In genomic region chr6:114382401-114382800, GRCh38 we compare ENCODE assay signal across 31 cellular contexts. TPM values are rescaled to one million over a fixed set of nuclear protein-coding genes. Genes with fewer than 3 reads are reported as not detected.
"Had no signal": no experiment of that assay in that cellular context is flagged by ENCODE, and none has a peak within 500 bp of the region (broad histone marks: within the 10 kb centered on the region; RNA-seq: fewer than 3 reads in every experiment).

No MANE protein-coding gene starts in this region.

- DNase-seq: activated B cell treated with CpG ODN at 0.5 μM for 24 hours; activated CD4-positive, alpha-beta memory T cell treated with anti-CD3 and anti-CD28 coated beads for 36 hours; activated CD4-positive, alpha-beta T cell treated with anti-CD3 and anti-CD28 coated beads for 4 hours; activated CD4-positive, alpha-beta T cell treated with anti-CD3 and anti-CD28 coated beads, Interleukin-2, amount 10 ng/mL, durations not matched to agents 24 days and 14 days; activated CD4-positive, alpha-beta T cell treated with anti-CD3 and anti-CD28 coated beads, Interleukin-2, amount 50 U/mL, for 1 hour; activated CD4-positive, alpha-beta T cell treated with anti-CD3 and anti-CD28 coated beads, Interleukin-2, amount 50 U/mL, for 4 hours; activated CD4-positive, CD25-positive, alpha-beta regulatory T cell treated with anti-CD3 and anti-CD28 coated beads, Interleukin-2, amount 50 U/mL, for 72 hours; activated CD8-positive, alpha-beta memory T cell treated with anti-CD3 and anti-CD28 coated beads, Interleukin-2, amount 50 U/mL, for 4 hours; activated CD8-positive, alpha-beta T cell treated with anti-CD3 and anti-CD28 coated beads for 36 hours; activated effector memory CD4-positive, alpha-beta T cell treated with Interleukin-2 at 50 U/mL for 16 hours; activated gamma-delta T cell; activated naive CD4-positive, alpha-beta T cell treated with anti-CD3 and anti-CD28 coated beads, Interleukin-2, amount 10 ng/mL, durations not matched to agents 7 days and 5 days; activated naive CD4-positive, alpha-beta T cell treated with Interleukin-2 at 50 U/mL for 16 hours; activated naive CD8-positive, alpha-beta T cell treated with anti-CD3 and anti-CD28 coated beads, Interleukin-2, amount 10 ng/mL, durations not matched to agents 7 days and 5 days; activated naive CD8-positive, alpha-beta T cell treated with anti-CD3 and anti-CD28 coated beads, Interleukin-2, amount 50 U/mL, for 24 hours; activated T-cell treated with anti-CD3 and anti-CD28 coated beads, Interleukin-2, amount 50 U/mL, for 24 hours; activated T-cell treated with anti-CD3 and anti-CD28 coated beads, Interleukin-2, amount 50 U/mL, for 48 hours; central memory CD4-positive, alpha-beta T cell; T-helper 1 cell; T-helper 2 cell; T-helper 9 cell had no signal

- H3K4me1 Mint-ChIP-seq: activated B cell treated with CpG ODN at 0.5 μM for 24 hours; activated CD4-positive, alpha-beta T cell treated with anti-CD3 and anti-CD28 coated beads, Interleukin-2, amount 10 ng/mL, durations not matched to agents 24 days and 14 days; activated naive CD4-positive, alpha-beta T cell treated with anti-CD3 and anti-CD28 coated beads, Interleukin-2, amount 10 ng/mL, durations not matched to agents 7 days and 5 days; activated naive CD4-positive, alpha-beta T cell treated with anti-CD3 and anti-CD28 coated beads, Interleukin-2, amount 50 U/mL, for 24 hours; activated naive CD8-positive, alpha-beta T cell treated with anti-CD3 and anti-CD28 coated beads, Interleukin-2, amount 10 ng/mL, durations not matched to agents 7 days and 5 days; activated naive CD8-positive, alpha-beta T cell treated with anti-CD3 and anti-CD28 coated beads, Interleukin-2, amount 50 U/mL, for 24 hours; brain had no signal

- H3K4me1 ChIP-seq: ascending aorta had no signal

- H3K4me3 ChIP-seq: ascending aorta had no signal

- H3K9me3 Mint-ChIP-seq: activated B cell treated with CpG ODN at 0.5 μM for 24 hours; activated CD4-positive, alpha-beta memory T cell treated with anti-CD3 and anti-CD28 coated beads for 36 hours; activated CD4-positive, alpha-beta T cell treated with anti-CD3 and anti-CD28 coated beads, Interleukin-2, amount 10 ng/mL, durations not matched to agents 24 days and 14 days; activated CD8-positive, alpha-beta T cell treated with anti-CD3 and anti-CD28 coated beads for 36 hours; activated naive CD4-positive, alpha-beta T cell treated with anti-CD3 and anti-CD28 coated beads, Interleukin-2, amount 10 ng/mL, durations not matched to agents 7 days and 5 days; activated naive CD4-positive, alpha-beta T cell treated with anti-CD3 and anti-CD28 coated beads, Interleukin-2, amount 50 U/mL, for 24 hours; activated naive CD8-positive, alpha-beta T cell treated with anti-CD3 and anti-CD28 coated beads, Interleukin-2, amount 10 ng/mL, durations not matched to agents 7 days and 5 days; activated T-cell treated with anti-CD3 and anti-CD28 coated beads, Interleukin-2, amount 50 U/mL, for 24 hours; activated T-helper 2 cell treated with anti-CD3 and anti-CD28 coated beads, Interferon-gamma antibody, Interleukin-2, Interleukin-4, amounts not matched to agents 10 μg/mL and 5 μg/mL and 100 μg/mL, durations not matched to agents 14 hours and 24 hours and 36 hours; brain; T-helper 1 cell treated with Interleukin-12 subunit alpha and Interleukin-12 subunit beta and Interleukin-4 antibody, amounts not matched to agents 30 μg/mL and 1 μg/mL, for 36 hours; T-helper 2 cell treated with Interferon-gamma antibody and Interleukin-4, amounts not matched to agents 5 μg/mL and 100 μg/mL, for 36 hours had no signal

- H3K27ac Mint-ChIP-seq: activated B cell treated with CpG ODN at 0.5 μM for 24 hours; activated CD4-positive, alpha-beta memory T cell treated with anti-CD3 and anti-CD28 coated beads for 36 hours; activated CD4-positive, alpha-beta T cell treated with anti-CD3 and anti-CD28 coated beads, Interleukin-2, amount 10 ng/mL, durations not matched to agents 24 days and 14 days; activated CD8-positive, alpha-beta T cell treated with anti-CD3 and anti-CD28 coated beads for 36 hours; activated naive CD4-positive, alpha-beta T cell treated with anti-CD3 and anti-CD28 coated beads, Interleukin-2, amount 10 ng/mL, durations not matched to agents 7 days and 5 days; activated naive CD4-positive, alpha-beta T cell treated with anti-CD3 and anti-CD28 coated beads, Interleukin-2, amount 50 U/mL, for 24 hours; activated naive CD8-positive, alpha-beta T cell; activated naive CD8-positive, alpha-beta T cell treated with anti-CD3 and anti-CD28 coated beads, Interleukin-2, amount 10 ng/mL, durations not matched to agents 7 days and 5 days; activated naive CD8-positive, alpha-beta T cell treated with anti-CD3 and anti-CD28 coated beads, Interleukin-2, amount 50 U/mL, for 24 hours; activated T-cell treated with anti-CD3 and anti-CD28 coated beads, Interleukin-2, amount 50 U/mL, for 24 hours; activated T-helper 2 cell treated with anti-CD3 and anti-CD28 coated beads, Interferon-gamma antibody, Interleukin-2, Interleukin-4, amounts not matched to agents 10 μg/mL and 5 μg/mL and 100 μg/mL, durations not matched to agents 14 hours and 24 hours and 36 hours; T-helper 1 cell treated with Interleukin-12 subunit alpha and Interleukin-12 subunit beta and Interleukin-4 antibody, amounts not matched to agents 30 μg/mL and 1 μg/mL, for 36 hours; T-helper 2 cell treated with Interferon-gamma antibody and Interleukin-4, amounts not matched to agents 5 μg/mL and 100 μg/mL, for 36 hours had no signal

- H3K27me3 ChIP-seq: ascending aorta had no signal

- H3K4me3 Mint-ChIP-seq: activated B cell treated with CpG ODN at 0.5 μM for 24 hours; activated CD4-positive, alpha-beta memory T cell treated with anti-CD3 and anti-CD28 coated beads for 36 hours; activated CD4-positive, alpha-beta T cell treated with anti-CD3 and anti-CD28 coated beads, Interleukin-2, amount 10 ng/mL, durations not matched to agents 24 days and 14 days; activated CD8-positive, alpha-beta T cell treated with anti-CD3 and anti-CD28 coated beads for 36 hours; activated naive CD4-positive, alpha-beta T cell treated with anti-CD3 and anti-CD28 coated beads, Interleukin-2, amount 10 ng/mL, durations not matched to agents 7 days and 5 days; activated naive CD4-positive, alpha-beta T cell treated with anti-CD3 and anti-CD28 coated beads, Interleukin-2, amount 50 U/mL, for 24 hours; activated naive CD8-positive, alpha-beta T cell; activated naive CD8-positive, alpha-beta T cell treated with anti-CD3 and anti-CD28 coated beads, Interleukin-2, amount 10 ng/mL, durations not matched to agents 7 days and 5 days; activated naive CD8-positive, alpha-beta T cell treated with anti-CD3 and anti-CD28 coated beads, Interleukin-2, amount 50 U/mL, for 24 hours; activated T-cell treated with anti-CD3 and anti-CD28 coated beads, Interleukin-2, amount 50 U/mL, for 24 hours; brain; T-helper 1 cell treated with Interleukin-12 subunit alpha and Interleukin-12 subunit beta and Interleukin-4 antibody, amounts not matched to agents 30 μg/mL and 1 μg/mL, for 36 hours; T-helper 2 cell treated with Interferon-gamma antibody and Interleukin-4, amounts not matched to agents 5 μg/mL and 100 μg/mL, for 36 hours had no signal

- H3K27me3 Mint-ChIP-seq: activated B cell treated with CpG ODN at 0.5 μM for 24 hours; activated CD4-positive, alpha-beta memory T cell treated with anti-CD3 and anti-CD28 coated beads for 36 hours; activated CD4-positive, alpha-beta T cell treated with anti-CD3 and anti-CD28 coated beads, Interleukin-2, amount 10 ng/mL, durations not matched to agents 24 days and 14 days; activated CD8-positive, alpha-beta T cell treated with anti-CD3 and anti-CD28 coated beads for 36 hours; activated naive CD4-positive, alpha-beta T cell treated with anti-CD3 and anti-CD28 coated beads, Interleukin-2, amount 10 ng/mL, durations not matched to agents 7 days and 5 days; activated naive CD4-positive, alpha-beta T cell treated with anti-CD3 and anti-CD28 coated beads, Interleukin-2, amount 50 U/mL, for 24 hours; activated naive CD8-positive, alpha-beta T cell; activated naive CD8-positive, alpha-beta T cell treated with anti-CD3 and anti-CD28 coated beads, Interleukin-2, amount 10 ng/mL, durations not matched to agents 7 days and 5 days; activated naive CD8-positive, alpha-beta T cell treated with anti-CD3 and anti-CD28 coated beads, Interleukin-2, amount 50 U/mL, for 24 hours; activated T-cell treated with anti-CD3 and anti-CD28 coated beads, Interleukin-2, amount 50 U/mL, for 24 hours had no signal

- H3K36me3 Mint-ChIP-seq: activated CD4-positive, alpha-beta memory T cell treated with anti-CD3 and anti-CD28 coated beads for 36 hours; activated naive CD4-positive, alpha-beta T cell treated with anti-CD3 and anti-CD28 coated beads, Interleukin-2, amount 10 ng/mL, durations not matched to agents 7 days and 5 days; activated naive CD4-positive, alpha-beta T cell treated with anti-CD3 and anti-CD28 coated beads, Interleukin-2, amount 50 U/mL, for 24 hours; activated naive CD8-positive, alpha-beta T cell; activated naive CD8-positive, alpha-beta T cell treated with anti-CD3 and anti-CD28 coated beads, Interleukin-2, amount 10 ng/mL, durations not matched to agents 7 days and 5 days; brain had no signal

- ATAC-seq: activated CD8-positive, alpha-beta T cell treated with anti-CD3 and anti-CD28 coated beads for 36 hours; activated naive CD8-positive, alpha-beta T cell treated with anti-CD3 and anti-CD28 coated beads, Interleukin-2, amount 50 U/mL, for 24 hours had no signal

- H3K36me3 ChIP-seq: ascending aorta had no signal

- H3K9me3 ChIP-seq: ascending aorta had no signal

- H3K27ac ChIP-seq: ascending aorta, VCaP had no signal

RNA-seq across cellular contexts. Expression of gene HS3ST5, which starts 39.6 kb away (rescaled TPM):
- total RNA-seq: activated B cell treated with CpG ODN at 0.5 μM for 24 hours; activated CD4-positive, alpha-beta memory T cell treated with anti-CD3 and anti-CD28 coated beads for 36 hours; activated CD4-positive, alpha-beta T cell treated with anti-CD3 and anti-CD28 coated beads, Interleukin-2, amount 10 ng/mL, durations not matched to agents 24 days and 14 days; activated CD8-positive, alpha-beta memory T cell treated with anti-CD3 and anti-CD28 coated beads for 36 hours; activated CD8-positive, alpha-beta T cell treated with anti-CD3 and anti-CD28 coated beads for 36 hours; activated naive CD8-positive, alpha-beta T cell treated with anti-CD3 and anti-CD28 coated beads, Interleukin-2, amount 10 ng/mL, durations not matched to agents 7 days and 5 days; activated T-helper 2 cell treated with anti-CD3 and anti-CD28 coated beads, Interferon-gamma antibody, Interleukin-2, Interleukin-4, amounts not matched to agents 10 μg/mL and 5 μg/mL and 100 μg/mL, durations not matched to agents 14 hours and 24 hours and 36 hours; ascending aorta; bronchial epithelial cell had no signal
